In genomic region chr4:11416071-11416766, GRCh38 we compare ENCODE assay signal across 16 cellular contexts. TPM values are rescaled to one million over a fixed set of nuclear protein-coding genes. Genes with fewer than 3 reads are reported as not detected.
A peak's percentile ranks its signal among the peaks of the same experiment; 100 is the strongest.
DNase-seq lines count a peak whose midpoint lies in the region; ATAC-seq and TF ChIP-seq lines count a peak whose summit lies in the region.
"Had no signal": no experiment of that assay in that cellular context is flagged by ENCODE, and none has a peak within 500 bp of the region (broad histone marks: within the 10 kb centered on the region; RNA-seq: fewer than 3 reads in every experiment).

No MANE protein-coding gene starts in this region.

- H3K4me3 ChIP-seq in neural progenitor cell: no peak overlapping the region
- H3K4me3 ChIP-seq: body of pancreas, lung had no signal

- H3K27me3 ChIP-seq in neural progenitor cell: no peaks in the 10 kb centered on the region
- H3K27me3 ChIP-seq: body of pancreas had no signal

- no peak overlapping the region for H3K4me2 ChIP-seq in neural progenitor cell

- no peak for DNase-seq in neural progenitor cell (ENCODE audit: low spot score)
- DNase-seq in HEK293T (ENCODE audit: extremely low spot score): no peak
- DNase-seq in HK-2 (ENCODE audit: unreplicated experiment): no peak
- no peak for DNase-seq in H4 (ENCODE audit: low spot score)
- DNase-seq: activated T-cell treated with anti-CD3 and anti-CD28 coated beads for 4 hours; body of pancreas; COR-L47; H9; KG1; NCI-H446 treated with DMSO at 0.1 percent for 48 hours; stimulated activated CD4-positive, alpha-beta T cell treated with anti-CD3 and anti-CD28 coated beads, Interleukin-2, amount 100 ng/mL, for 48 hours had no signal

- ATAC-seq in GM18909 (IDR thresholded peaks at IDR 0.05; ENCODE audit: poor library complexity, unreplicated experiment) (peak; percentile 43), HG02571 (IDR thresholded peaks at IDR 0.05; ENCODE audit: unreplicated experiment) (peak; percentile 14), HG03354 (IDR thresholded peaks at IDR 0.05; ENCODE audit: poor library complexity, severe bottlenecking, unreplicated experiment) (peak; percentile 35)
- ATAC-seq: body of pancreas had no signal

- H3K9me3 ChIP-seq in neural progenitor cell (ENCODE audit: low read depth): no peaks in the 10 kb centered on the region
- H3K9me3 ChIP-seq: body of pancreas had no signal

- no peaks in the 10 kb centered on the region for H3K36me3 ChIP-seq in neural progenitor cell

- no peaks in the 10 kb centered on the region for H3F3A ChIP-seq in neural progenitor cell (ENCODE audit: low read depth)

- peaks cover 6% of the 10 kb centered on the region for H3K4me1 ChIP-seq in neural progenitor cell
- H3K4me1 ChIP-seq: body of pancreas, parathyroid adenoma had no signal

- H3K27ac Mint-ChIP-seq in neural progenitor cell: peak overlapping the region; percentile 39

- H3K9ac ChIP-seq in neural progenitor cell: no peak overlapping the region
- H3K9ac ChIP-seq: parathyroid adenoma had no signal

- no peak overlapping the region for H2AFZ ChIP-seq in neural progenitor cell (replicated peaks)
- H2AFZ ChIP-seq: parathyroid adenoma had no signal

- no peak overlapping the region for H3K4me3 Mint-ChIP-seq in neural progenitor cell
- H3K4me3 Mint-ChIP-seq: H9 had no signal

- no peak for TF ChIP-seq CTCF in neural progenitor cell (IDR thresholded peaks at IDR 0.05)

- peaks cover 17% of the 10 kb centered on the region for H3K4me1 Mint-ChIP-seq in neural progenitor cell

- H3K27ac ChIP-seq in neural progenitor cell: no peak overlapping the region
- H3K27ac ChIP-seq: body of pancreas, parathyroid adenoma had no signal

- peaks cover 3% of the 10 kb centered on the region for H3K36me3 Mint-ChIP-seq in neural progenitor cell

- no peaks in the 10 kb centered on the region for H3K9me3 Mint-ChIP-seq in neural progenitor cell
- H3K9me3 Mint-ChIP-seq: H9 had no signal

- H3K27me3 Mint-ChIP-seq in neural progenitor cell (ENCODE audit: insufficient read depth, low read depth): peaks cover 4% of the 10 kb centered on the region

- POLR2A ChIA-PET in HEK293T (lab: Yijun Ruan, JAX): no interaction called here

- H3K79me2 ChIP-seq in neural progenitor cell (ENCODE audit: low read depth): no peaks in the 10 kb centered on the region
- H3K79me2 ChIP-seq: parathyroid adenoma had no signal

- CTCF ChIA-PET in HEK293T (lab: Yijun Ruan, JAX): no interaction called here

- H4K20me1 ChIP-seq in neural progenitor cell (ENCODE audit: low read depth): no peaks in the 10 kb centered on the region

TF ChIP-seq in HEK293T, 16 proteins besides CTCF, POLR2A, EP300 and RAD21:
- TF ChIP-seq ZNF384 (IDR thresholded peaks at IDR 0.05) (no peak), CTBP1 (IDR thresholded peaks at IDR 0.05; ENCODE audit: borderline replicate concordance) (no peak), ARNT (IDR thresholded peaks at IDR 0.05) (no peak), L3MBTL2 (conservative IDR thresholded peaks at IDR 0.05) (no peak), SP1 (IDR thresholded peaks at IDR 0.05) (no peak), PKNOX1 (IDR thresholded peaks at IDR 0.05) (no peak), FOXM1 (IDR thresholded peaks at IDR 0.05; ENCODE audit: borderline replicate concordance) (no peak), NFRKB (IDR thresholded peaks at IDR 0.05) (no peak), FOXA1 (IDR thresholded peaks at IDR 0.05) (no peak), SUZ12 (IDR thresholded peaks at IDR 0.05) (no peak), TARDBP (IDR thresholded peaks at IDR 0.05) (no peak), LEF1 (IDR thresholded peaks at IDR 0.05; ENCODE audit: borderline replicate concordance) (no peak), ELF4 (IDR thresholded peaks at IDR 0.05) (no peak), BHLHE40 (IDR thresholded peaks at IDR 0.05; ENCODE audit: borderline replicate concordance) (no peak)

RNA-seq across cellular contexts. Expression of gene HS3ST1, which starts 12.5 kb away (rescaled TPM):
- total RNA-seq in neural progenitor cell (ENCODE audit: low replicate concordance): not detected in 2 replicates
- total RNA-seq in H4 (2014; rRNA removed; shearing (Covaris generic)): 0.35 and 0.45 TPM in 2 replicates
